Comparison of ENCODE assay signal across 20 cellular contexts in genomic region chr14:101209594-101209993, GRCh38.
A peak's percentile ranks its signal among the peaks of the same experiment; 100 is the strongest.
DNase-seq lines count a peak whose midpoint lies in the region; ATAC-seq, FAIRE-seq and TF ChIP-seq lines count a peak whose summit lies in the region.
"Had no signal": no experiment of that assay in that cellular context is flagged by ENCODE, and none has a peak within 500 bp of the region (broad histone marks: within the 10 kb centered on the region; RNA-seq: fewer than 3 reads in every experiment).

No MANE protein-coding gene starts in this region.

- H3K9me3 ChIP-seq in SK-N-SH (peaks cover 5% of the 10 kb centered on the region; the same call in 1 of the 2 replicates), A549 (peaks cover 44% of the 10 kb centered on the region), HEK293 (ENCODE audit: control insufficient read depth, insufficient read depth, low read depth, low read length) (no peaks in the 10 kb centered on the region)

- H3F3A ChIP-seq in SK-N-SH (replicated peaks; ENCODE audit: insufficient read depth): no peaks in the 10 kb centered on the region

- no peaks in the 10 kb centered on the region for H3K27me3 ChIP-seq in SK-N-SH (ENCODE audit: insufficient read depth)
- H3K27me3 ChIP-seq: BLaER1 treated with 17β-estradiol and CSF1 and Interleukin-3, amounts not matched to agents 10 nM and 100 nM had no signal

- DNase-seq in SK-N-SH (no peak), A549 (ENCODE audit: low read depth in 1 of 2, low spot score in 1 of 2) (no peak), choroid plexus epithelial cell (ENCODE audit: low read depth) (peak; percentile 11), NCI-H774 (lab: John Stamatoyannopoulos, UW) (no peak), KG1 (lab: John Stamatoyannopoulos, UW) (no peak)
- DNase-seq: 8988T; Calu3; CD8-positive, alpha-beta T cell; DMS79 treated with DMSO at 0.1 percent for 48 hours; EL; H9; HFFc6; IMR-90 had no signal

- TF ChIP-seq RAD21 in SK-N-SH (IDR thresholded peaks at IDR 0.05; ENCODE audit: low read length) (no peak), A549 (conservative IDR thresholded peaks at IDR 0.05 in 1 of 2, IDR thresholded peaks at IDR 0.05 in 1 of 2) (no peak)

- no peaks in the 10 kb centered on the region for H3K79me2 ChIP-seq in SK-N-SH (ENCODE audit: insufficient read depth)

- no peaks in the 10 kb centered on the region for H3K9me2 ChIP-seq in SK-N-SH

- no peak for TF ChIP-seq POLR2A in A549 (IDR thresholded peaks at IDR 0.05; ENCODE audit: low read length)

- H3K27ac ChIP-seq in SK-N-SH (ENCODE audit: low read depth in 2 of 2, low read length in 1 of 2) (no peak overlapping the region), A549 (no peak overlapping the region), HEK293 (ENCODE audit: extremely low read depth, low read depth, low read length) (no peak overlapping the region)
- H3K27ac ChIP-seq: BLaER1 treated with 17β-estradiol and CSF1 and Interleukin-3, amounts not matched to agents 10 nM and 100 nM; HL-60 had no signal

- TF ChIP-seq EP300 in SK-N-SH (IDR thresholded peaks at IDR 0.05; ENCODE audit: borderline replicate concordance in 1 of 2, low read depth in 1 of 2, low read length in 1 of 2): no peak
- no peak for TF ChIP-seq EP300 in A549 (IDR thresholded peaks at IDR 0.05)

- H3K4me2 ChIP-seq in SK-N-SH (no peak overlapping the region), A549 (no peak overlapping the region)
- H3K4me2 ChIP-seq: BLaER1 treated with 17β-estradiol and CSF1 and Interleukin-3, amounts not matched to agents 10 nM and 100 nM had no signal

- H3K36me3 ChIP-seq in SK-N-SH (replicated peaks in 1 of 2; ENCODE audit: control insufficient read depth in 1 of 2, insufficient read depth in 2 of 2, low read length in 1 of 2): no peaks in the 10 kb centered on the region
- H3K36me3 ChIP-seq in HEK293 (ENCODE audit: control insufficient read depth in 2 of 2, insufficient read depth in 1 of 2, low read length in 2 of 2): no peaks in the 10 kb centered on the region
- H3K36me3 ChIP-seq: BLaER1 treated with 17β-estradiol and CSF1 and Interleukin-3, amounts not matched to agents 10 nM and 100 nM had no signal

- no peak for FAIRE-seq in A549 (lab: Jason Lieb, UNC)
- FAIRE-seq: GM12891, GM19239, H1 had no signal

- WGBS in SK-N-SH (ENCODE audit: low lambda C conversion rate): 14% methylated on average over 2 of the region's 2 CpGs
- WGBS in A549 (ENCODE audit: missing lambda C conversion rate): 8% methylated on average over 2 of the region's 2 CpGs

- CTCF ChIA-PET in SK-N-SH (lab: Yijun Ruan, JAX) (interaction anchor here (1.1 kb wide), 1 partner anchor 77 kb away, joined by 3 read pairs; no protein-coding TSS in a partner anchor), A549 (lab: Yijun Ruan, JAX) (interaction anchor here (1.3 kb wide), 2 partner anchors 26 to 418 kb away, joined by 3 to 5 read pairs; no protein-coding TSS in a partner anchor), HEK293 (lab: Yijun Ruan, JAX) (interaction anchor here (0.8 kb wide), 1 partner anchor 17 kb away, joined by 3 read pairs; no protein-coding TSS in a partner anchor)

- POLR2A ChIA-PET in SK-N-SH (lab: Yijun Ruan, JAX): no interaction called here
- POLR2A ChIA-PET in A549 (lab: Yijun Ruan, JAX): no interaction called here
- POLR2A ChIA-PET in HEK293 (lab: Yijun Ruan, JAX): no interaction called here

- H3K4me3 ChIP-seq in SK-N-SH (ENCODE audit: low read depth in 2 of 2, low read length in 1 of 2) (no peak overlapping the region), A549 (no peak overlapping the region), HEK293 (ENCODE audit: low read depth, low read length) (no peak overlapping the region), choroid plexus epithelial cell (ENCODE audit: low read depth, low read length) (no peak overlapping the region)
- H3K4me3 ChIP-seq: BLaER1 treated with 17β-estradiol and CSF1 and Interleukin-3, amounts not matched to agents 10 nM and 100 nM had no signal

- H3K4me1 ChIP-seq in SK-N-SH (ENCODE audit: control insufficient read depth in 1 of 2, insufficient read depth in 2 of 2, low read depth in 1 of 2, low read length in 1 of 2): no peaks in the 10 kb centered on the region
- H3K4me1 ChIP-seq in A549: no peaks in the 10 kb centered on the region
- H3K4me1 ChIP-seq in HEK293 (ENCODE audit: control insufficient read depth, insufficient read depth, low read length): no peaks in the 10 kb centered on the region
- H3K4me1 ChIP-seq: BLaER1 treated with 17β-estradiol and CSF1 and Interleukin-3, amounts not matched to agents 10 nM and 100 nM had no signal

- no peak for ATAC-seq in SK-N-SH treated with all-trans-retinoic acid at 6 μM for 48 hours
- no peak for ATAC-seq in A549
- ATAC-seq: CD8-positive, alpha-beta T cell had no signal

- no peaks in the 10 kb centered on the region for H4K20me1 ChIP-seq in SK-N-SH (ENCODE audit: insufficient read depth)
- H4K20me1 ChIP-seq: BLaER1 treated with 17β-estradiol and CSF1 and Interleukin-3, amounts not matched to agents 10 nM and 100 nM had no signal

- TF ChIP-seq CTCF in SK-N-SH (IDR thresholded peaks at IDR 0.05) (no peak), A549 (IDR thresholded peaks at IDR 0.05) (no peak), HEK293 (tag by site-specific recombination; IDR thresholded peaks at IDR 0.05) (no peak), choroid plexus epithelial cell (conservative IDR thresholded peaks at IDR 0.05; ENCODE audit: low read depth, low read length) (no peak)

- H2AFZ ChIP-seq in SK-N-SH (ENCODE audit: low read depth): no peak overlapping the region

- no peak overlapping the region for H3K9ac ChIP-seq in SK-N-SH
- H3K9ac ChIP-seq: BLaER1 treated with 17β-estradiol and CSF1 and Interleukin-3, amounts not matched to agents 10 nM and 100 nM had no signal

TF ChIP-seq in SK-N-SH, 30 proteins besides CTCF, POLR2A, EP300 and RAD21:
- TF ChIP-seq RCOR1 (IDR thresholded peaks at IDR 0.05; ENCODE audit: low read length) (0 out of 2 replicates have a peak, but pooled peaks have one; percentile 16), JUND (IDR thresholded peaks at IDR 0.05) (no peak)

TF ChIP-seq in SK-N-SH treated with all-trans-retinoic acid at 6 μM for 48 hours, 23 proteins besides CTCF, POLR2A, EP300 and RAD21 (continues in another document):
- no peak for TF ChIP-seq CSRNP3 (CRISPR knock-in tag; IDR thresholded peaks at IDR 0.05)

TF ChIP-seq in A549, 52 proteins besides CTCF, POLR2A, EP300 and RAD21:
- TF ChIP-seq ZSCAN20 (CRISPR knock-in tag; IDR thresholded peaks at IDR 0.05) (no peak), KDM1A (IDR thresholded peaks at IDR 0.05; ENCODE audit: low read depth) (0 out of 2 replicates have a peak, but pooled peaks have one; percentile 25)
TF ChIP-seq in A549: peak in this region for 1.

TF ChIP-seq in HEK293, 187 proteins besides CTCF, POLR2A, EP300 and RAD21:
- no peak for TF ChIP-seq ZNF248 (tag by site-specific recombination; IDR thresholded peaks at IDR 0.05)
- no peak for TF ChIP-seq ZNF785 (tag by site-specific recombination; IDR thresholded peaks at IDR 0.05)
- TF ChIP-seq ZNF121 (tag by site-specific recombination; IDR thresholded peaks at IDR 0.05): no peak
- TF ChIP-seq ZNF626 (tag by site-specific recombination; IDR thresholded peaks at IDR 0.05): peak; percentile 88; the same call in 1 of the 2 replicates
- TF ChIP-seq ZNF510 (tag by site-specific recombination; IDR thresholded peaks at IDR 0.05; ENCODE audit: insufficient replicate concordance): peak; percentile 45
- TF ChIP-seq ZNF791 (tag by site-specific recombination; IDR thresholded peaks at IDR 0.05): peak; percentile 100
- TF ChIP-seq SETDB1 (IDR thresholded peaks at IDR 0.05; ENCODE audit: insufficient read length, low read length): peak; percentile 99
- TF ChIP-seq ZNF23 (tag by site-specific recombination; IDR thresholded peaks at IDR 0.05; ENCODE audit: borderline replicate concordance): no peak
- TF ChIP-seq TRIM28 (IDR thresholded peaks at IDR 0.05; ENCODE audit: borderline replicate concordance, low read length): peak; percentile 100
- no peak for TF ChIP-seq ZNF24 (tag by site-specific recombination; IDR thresholded peaks at IDR 0.05)
- TF ChIP-seq ZNF184 (tag by site-specific recombination; IDR thresholded peaks at IDR 0.05): 0 out of 2 replicates have a peak, but pooled peaks have one; percentile 34
- TF ChIP-seq ZNF280D (tag by site-specific recombination; IDR thresholded peaks at IDR 0.05): peak; percentile 91
